Comparison of ENCODE assay signal across 10 cellular contexts in the genomic region with DNA sequence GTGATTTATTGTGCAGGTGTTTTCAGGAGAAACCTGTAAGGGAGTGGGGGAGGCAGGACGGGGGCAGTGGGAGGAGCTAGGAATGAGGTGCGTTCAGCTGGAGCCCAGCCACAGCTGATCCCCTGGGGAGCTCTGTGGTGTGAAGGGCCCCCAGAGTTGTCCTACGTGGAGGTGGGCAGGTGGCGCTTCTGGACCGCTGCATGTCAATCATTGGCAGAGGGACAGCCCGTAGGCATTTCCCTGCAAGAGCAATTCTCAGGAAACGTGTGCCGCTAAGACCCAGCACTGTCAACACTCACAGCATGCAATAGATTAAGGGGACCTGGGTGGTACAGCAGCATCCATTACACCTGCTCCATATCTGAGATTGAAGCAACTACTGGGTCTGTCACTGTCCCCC. TPM values are rescaled to one million over a fixed set of nuclear protein-coding genes. Genes with fewer than 3 reads are reported as not detected.
DNase-seq lines count a peak whose midpoint lies in the region; ATAC-seq and TF ChIP-seq lines count a peak whose summit lies in the region.
"Had no signal": no experiment of that assay in that cellular context is flagged by ENCODE, and none has a peak within 500 bp of the region (broad histone marks: within the 10 kb centered on the region; RNA-seq: fewer than 3 reads in every experiment).

No MANE protein-coding gene starts in this region.

- peak overlapping the region; percentile 43; the same call in 1 of the 2 replicates for H3K14ac ChIP-seq in H9 (ENCODE audit: insufficient read depth, low read length)

- H3K4me1 Mint-ChIP-seq in CD8-positive, alpha-beta T cell (ENCODE audit: low read depth), result peaks cover 86% of the 10 kb centered on the region
- peaks cover 17 to 25% of the 10 kb centered on the region in 2 experiments for H3K4me1 Mint-ChIP-seq in H9

- H3K18ac ChIP-seq in H9 (ENCODE audit: insufficient read length, low read depth, low read length), result no peak overlapping the region

- H3K4me1 ChIP-seq in CD8-positive, alpha-beta T cell (ENCODE audit: insufficient read depth, low read length), result peaks cover 57% of the 10 kb centered on the region
- no peaks in the 10 kb centered on the region for H3K4me1 ChIP-seq in H9 (ENCODE audit: insufficient read depth, low read length)
- peaks cover 85% of the 10 kb centered on the region for H3K4me1 ChIP-seq in lower lobe of right lung

- no peak overlapping the region for H2BK15ac ChIP-seq in H9 (ENCODE audit: low read depth, low read length)

- no peak overlapping the region for H3K27ac ChIP-seq in CD8-positive, alpha-beta T cell (ENCODE audit: low read depth, low read length)
- H3K27ac ChIP-seq in H9 (ENCODE audit: insufficient read length, low read depth, low read length) (no peak overlapping the region), lower lobe of right lung (peak overlapping the region; percentile 84)

- peak in 3 of 7 experiments; percentile 40 to 68 (median 56) for DNase-seq in CD8-positive, alpha-beta T cell
- no peak for DNase-seq in H9
- DNase-seq in SHP77 treated with DMSO at 0.1 percent for 48 hours (lab: John Stamatoyannopoulos, UW), result peak; percentile 7
- no peak for DNase-seq in lower lobe of right lung
- DNase-seq in erythroblast (lab: John Stamatoyannopoulos, UW), result no peak
- no peak for DNase-seq in AG20443 (ENCODE audit: low spot score)
- no peak for DNase-seq in NCI-H1930 (lab: John Stamatoyannopoulos, UW)
- DNase-seq in epidermal melanocyte (ENCODE audit: insufficient read length, low spot score), result no peak
- DNase-seq: NCI-H446 had no signal

- H4K5ac ChIP-seq in H9 (ENCODE audit: insufficient read length, low read depth, low read length), result no peak overlapping the region

- TF ChIP-seq POLR2A in erythroblast (IDR thresholded peaks at IDR 0.05; ENCODE audit: low read length), result no peak

- ATAC-seq in CD8-positive, alpha-beta T cell, result no peak
- ATAC-seq in lower lobe of right lung, result no peak

- peak overlapping the region; percentile 100 for H3K27ac Mint-ChIP-seq in CD8-positive, alpha-beta T cell
- no peak overlapping the region; a peak in 1 of 7 replicates for H3K27ac Mint-ChIP-seq in H9

- POLR2A ChIA-PET in CD8-positive, alpha-beta T cell (lab: Charles Lee), result interaction anchor here (1.1 kb wide), 1 partner anchor 17 kb away, joined by 4 read pairs; no protein-coding TSS in a partner anchor

- no peak overlapping the region for H2BK20ac ChIP-seq in H9 (ENCODE audit: low read depth, low read length, poor library complexity, severe bottlenecking)

- H3K9me3 Mint-ChIP-seq in CD8-positive, alpha-beta T cell, result no peaks in the 10 kb centered on the region
- H3K9me3 Mint-ChIP-seq in H9, result no peaks in the 10 kb centered on the region
- H3K9me3 Mint-ChIP-seq: nephron had no signal

- CTCF ChIA-PET in CD8-positive, alpha-beta T cell (lab: Charles Lee), result interaction anchor here (1.1 to 1.5 kb wide), 2 partner anchors 31 to 152 kb away, joined by 4 read pairs; no protein-coding TSS in a partner anchor

- no CpG with 5 or more reads among the region's 8 CpGs for WGBS in H9 (ENCODE audit: extremely low coverage, insufficient read length, low lambda C conversion rate)

- no peaks in the 10 kb centered on the region for H3K23me2 ChIP-seq in H9 (ENCODE audit: insufficient read length, low read depth, low read length, poor library complexity, severe bottlenecking)

- no peak for TF ChIP-seq CTCF in CD8-positive, alpha-beta T cell (IDR thresholded peaks at IDR 0.05)
- TF ChIP-seq CTCF in H9 (conservative IDR thresholded peaks at IDR 0.05), result no peak
- TF ChIP-seq CTCF in lower lobe of right lung (IDR thresholded peaks at IDR 0.05), result no peak

- H3K23ac ChIP-seq in H9 (ENCODE audit: insufficient read length, low read depth, low read length), result no peak overlapping the region

- no peak overlapping the region for H3K9ac ChIP-seq in H9 (ENCODE audit: extremely low read depth, insufficient read length, low read length)

- no peaks in the 10 kb centered on the region for H3K27me3 Mint-ChIP-seq in CD8-positive, alpha-beta T cell (ENCODE audit: low read depth)
- no peaks in the 10 kb centered on the region for H3K27me3 Mint-ChIP-seq in H9 (ENCODE audit: low read depth)

- H2BK120ac ChIP-seq in H9 (ENCODE audit: low read depth, low read length, poor library complexity, severe bottlenecking), result no peak overlapping the region

- H3K56ac ChIP-seq in H9 (ENCODE audit: insufficient read length, low read depth, low read length), result no peak overlapping the region

- no peak overlapping the region for H3K4me3 ChIP-seq in CD8-positive, alpha-beta T cell (ENCODE audit: low read depth, low read length)
- no peak overlapping the region for H3K4me3 ChIP-seq in lower lobe of right lung

- no peaks in the 10 kb centered on the region for H4K20me1 ChIP-seq in H9 (ENCODE audit: control insufficient read depth, insufficient read depth, insufficient read length)

- intact Hi-C loops in CD8-positive, alpha-beta T cell (cut with DNase I, micrococcal nuclease), result loop anchor here (5.0 kb wide), 2 partner anchors 318 to 1012 kb away; a partner anchor contains a TSS
- intact Hi-C loops in lower lobe of right lung (cut with DNase I), result no loop called here

- H3K9me3 ChIP-seq in CD8-positive, alpha-beta T cell (ENCODE audit: low read length), result no peaks in the 10 kb centered on the region
- H3K9me3 ChIP-seq in H9 (ENCODE audit: control insufficient read depth, low read depth, low read length), result no peaks in the 10 kb centered on the region
- H3K9me3 ChIP-seq in lower lobe of right lung, result no peaks in the 10 kb centered on the region

- H4K8ac ChIP-seq in H9 (replicated peaks; ENCODE audit: insufficient read length, low read depth, low read length), result no peak overlapping the region

- H2AK5ac ChIP-seq in H9 (ENCODE audit: insufficient read length, low read length), result no peak overlapping the region

- no peak overlapping the region for H4K91ac ChIP-seq in H9 (ENCODE audit: insufficient read length, low read depth, low read length)

- no peak overlapping the region for H3K4me3 Mint-ChIP-seq in CD8-positive, alpha-beta T cell
- H3K4me3 Mint-ChIP-seq in H9, result no peak overlapping the region
- H3K4me3 Mint-ChIP-seq: nephron had no signal

- peaks cover 27% of the 10 kb centered on the region for H3K36me3 Mint-ChIP-seq in CD8-positive, alpha-beta T cell
- H3K36me3 Mint-ChIP-seq in H9 (ENCODE audit: insufficient read depth in 1 of 3, low read depth in 3 of 3), result peaks cover 0 to 2% (median 0%) of the 10 kb centered on the region in 3 experiments; a peak in 1 of 7 replicates

- no peak overlapping the region for H2BK12ac ChIP-seq in H9 (ENCODE audit: insufficient read length, low read depth, low read length)

- no peak overlapping the region for H3T11ph ChIP-seq in H9 (ENCODE audit: low read length)

- no peaks in the 10 kb centered on the region for H3K27me3 ChIP-seq in CD8-positive, alpha-beta T cell (ENCODE audit: insufficient read depth, low read length)
- no peaks in the 10 kb centered on the region for H3K27me3 ChIP-seq in H9 (ENCODE audit: insufficient read depth, low read length)
- no peaks in the 10 kb centered on the region for H3K27me3 ChIP-seq in lower lobe of right lung (ENCODE audit: low read depth)

- H2BK5ac ChIP-seq in H9 (ENCODE audit: insufficient read length, low read length), result no peak overlapping the region

- no peaks in the 10 kb centered on the region for H3K79me2 ChIP-seq in H9 (ENCODE audit: insufficient read depth, low read length)

- H3K4ac ChIP-seq in H9 (ENCODE audit: low read depth, low read length), result no peak overlapping the region

- H3K36me3 ChIP-seq in CD8-positive, alpha-beta T cell (ENCODE audit: insufficient read depth, low read length), result peaks cover 5% of the 10 kb centered on the region
- peaks cover 8% of the 10 kb centered on the region for H3K36me3 ChIP-seq in lower lobe of right lung

- no peak overlapping the region for H3K4me2 ChIP-seq in H9 (ENCODE audit: insufficient read depth, insufficient read length, low read length)

- H2AFZ ChIP-seq in H9 (ENCODE audit: low read length), result no peak overlapping the region

- H3K79me1 ChIP-seq in H9 (ENCODE audit: insufficient read depth, low read depth, low read length, poor library complexity, severe bottlenecking), result no peaks in the 10 kb centered on the region

RNA-seq across cellular contexts. Expression of a gene that starts 13.7 kb away (rescaled TPM):
- total RNA-seq in CD8-positive, alpha-beta T cell, result 10 to 100 TPM; 21.0 to 21.5 TPM
- total RNA-seq in H9 (2021) (4.3 and 4.8 TPM in 2 replicates), lower lobe of right lung (29.7 TPM)
